8 cellular contexts compared by ENCODE assay signal in the genomic region with DNA sequence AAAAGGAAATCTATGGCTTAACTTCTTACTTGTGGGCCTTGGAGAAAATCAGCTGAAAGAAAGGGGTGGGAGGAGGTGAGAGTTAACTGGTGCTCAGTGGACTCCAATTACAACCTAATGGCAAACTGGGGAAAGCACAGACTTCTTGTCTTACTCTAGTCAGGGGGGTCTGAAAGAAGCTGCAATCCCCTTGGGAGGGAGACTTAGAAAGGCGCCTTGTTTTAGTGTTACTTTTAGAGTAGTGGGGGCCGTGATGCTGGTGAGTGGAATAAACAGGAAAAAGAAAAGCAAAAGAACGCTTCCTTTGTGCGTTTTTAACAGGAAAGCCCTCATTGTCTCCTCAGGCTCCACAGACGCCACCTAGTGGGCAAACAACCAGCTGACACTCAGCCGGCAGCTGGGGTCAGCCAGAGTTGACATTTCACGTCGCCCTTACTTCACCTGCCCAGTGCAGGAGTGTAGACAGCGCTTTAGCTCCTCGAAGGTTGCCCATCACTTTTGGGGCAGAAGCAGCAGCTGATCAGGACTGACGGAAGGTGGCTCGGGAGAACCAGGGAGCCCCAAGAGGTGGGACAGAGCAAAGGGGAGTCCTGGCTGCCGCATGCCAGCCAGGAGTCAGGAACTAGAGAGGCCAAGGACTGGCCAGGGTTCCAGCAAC. TPM values are rescaled to one million over a fixed set of nuclear protein-coding genes. Genes with fewer than 3 reads are reported as not detected.
DNase-seq lines count a peak whose midpoint lies in the region; ATAC-seq and TF ChIP-seq lines count a peak whose summit lies in the region.

No MANE protein-coding gene starts in this region.

- DNase-seq in COR-L47 (lab: John Stamatoyannopoulos, UW) (peak; percentile 66), HT-29 (ENCODE audit: low spot score) (peak; percentile 91), OCI-M1 (lab: John Stamatoyannopoulos, UW) (peak; percentile 89), fibroblast of mammary gland (ENCODE audit: low read depth) (peak; percentile 60), nephron progenitor cell (peak; percentile 85)
- peak; percentile 69 for DNase-seq in activated T-cell treated with anti-CD3 and anti-CD28 coated beads, Interleukin-2, amount 50 U/mL, for 4 hours
- peak; percentile 62 for DNase-seq in stimulated activated naive CD4-positive, alpha-beta T cell treated with Interleukin-2 at 50 U/mL for 16 hours (lab: John Stamatoyannopoulos, UW)

- no peaks in the 10 kb centered on the region for H3K36me3 Mint-ChIP-seq in activated T-cell treated with anti-CD3 and anti-CD28 coated beads, Interleukin-2, amount 50 U/mL, for 4 hours (ENCODE audit: insufficient read depth)
- no peaks in the 10 kb centered on the region for H3K36me3 Mint-ChIP-seq in nephron progenitor cell (ENCODE audit: low read depth)

- H3K4me3 Mint-ChIP-seq in activated T-cell treated with anti-CD3 and anti-CD28 coated beads, Interleukin-2, amount 50 U/mL, for 4 hours: peak overlapping the region; percentile 70
- peak overlapping the region; percentile 58 for H3K4me3 Mint-ChIP-seq in nephron progenitor cell

- no peaks in the 10 kb centered on the region for H3K9me3 Mint-ChIP-seq in activated T-cell treated with anti-CD3 and anti-CD28 coated beads, Interleukin-2, amount 50 U/mL, for 4 hours
- peaks cover 4% of the 10 kb centered on the region for H3K9me3 Mint-ChIP-seq in nephron progenitor cell

- peaks cover 14% of the 10 kb centered on the region for H3K27me3 Mint-ChIP-seq in activated T-cell treated with anti-CD3 and anti-CD28 coated beads, Interleukin-2, amount 50 U/mL, for 4 hours (ENCODE audit: low read depth)
- peaks cover 3% of the 10 kb centered on the region for H3K27me3 Mint-ChIP-seq in nephron progenitor cell (ENCODE audit: low read depth, poor library complexity)

- ATAC-seq in GM19455 (IDR thresholded peaks at IDR 0.05; ENCODE audit: unreplicated experiment): peak; percentile 97
- peak; percentile 94 for ATAC-seq in activated T-cell treated with anti-CD3 and anti-CD28 coated beads, Interleukin-2, amount 50 U/mL, for 4 hours

- peaks cover 13% of the 10 kb centered on the region for H3K4me1 Mint-ChIP-seq in activated T-cell treated with anti-CD3 and anti-CD28 coated beads, Interleukin-2, amount 50 U/mL, for 4 hours (ENCODE audit: low read depth)
- peaks cover 20% of the 10 kb centered on the region for H3K4me1 Mint-ChIP-seq in nephron progenitor cell

- TF ChIP-seq CTCF in fibroblast of mammary gland (conservative IDR thresholded peaks at IDR 0.05; ENCODE audit: control insufficient read depth, insufficient read depth, low read depth, low read length) (peak; percentile 92), nephron progenitor cell (IDR thresholded peaks at IDR 0.05) (peak; percentile 82)

- H3K4me3 ChIP-seq in fibroblast of mammary gland (ENCODE audit: control insufficient read depth, low read depth, low read length): no peak overlapping the region

- peak overlapping the region; percentile 83 for H3K27ac Mint-ChIP-seq in nephron progenitor cell

RNA-seq across cellular contexts. Expression of gene GORASP2, which starts 55.9 kb away (rescaled TPM):
- total RNA-seq in HT-29 (2014; rRNA removed; shearing (Covaris generic)): 53.6 and 57.0 TPM in 2 replicates
- 100 to 1,000 TPM in 1 of 3 donors, 10 to 100 TPM in 2; 98.0 to 104 (median 99.4) TPM for total RNA-seq in activated T-cell treated with anti-CD3 and anti-CD28 coated beads, Interleukin-2, amount 50 U/mL, for 4 hours

RNA-seq across cellular contexts. Expression of gene GAD1, which starts 56.5 kb away (rescaled TPM):
- total RNA-seq in HT-29 (2014; rRNA removed; shearing (Covaris generic)): 22.6 and 29.8 TPM in 2 replicates
- 1 to 10 TPM; 1.6 to 2.6 (median 2.5) TPM for total RNA-seq in activated T-cell treated with anti-CD3 and anti-CD28 coated beads, Interleukin-2, amount 50 U/mL, for 4 hours
